In the genomic region with DNA sequence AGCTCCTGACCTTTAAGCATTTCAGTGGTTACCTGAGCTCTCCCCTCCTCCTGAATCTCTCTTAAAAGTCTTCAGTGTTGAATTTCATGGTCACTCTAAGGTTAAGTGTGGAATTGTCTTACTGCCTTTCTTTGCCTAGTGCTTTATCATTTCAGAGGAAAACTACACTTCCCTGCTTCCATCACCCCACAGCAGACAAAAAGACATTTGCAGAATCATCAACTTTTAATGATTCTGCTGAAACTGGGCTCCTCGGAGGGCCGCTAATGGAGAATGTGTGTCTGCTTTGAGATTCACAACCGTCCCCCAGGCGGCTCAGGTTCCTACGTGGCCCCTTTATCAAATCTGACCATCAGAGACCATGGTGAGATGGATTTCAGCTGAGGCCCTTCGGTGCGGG, we compare ENCODE assay signal across 26 cellular contexts.
"Had no signal": no experiment of that assay in that cellular context is flagged by ENCODE, and none has a peak within 500 bp of the region (broad histone marks: within the 10 kb centered on the region; RNA-seq: fewer than 3 reads in every experiment).

No MANE protein-coding gene starts in this region.

- H3K4me1 Mint-ChIP-seq: activated naive CD8-positive, alpha-beta T cell treated with anti-CD3 and anti-CD28 coated beads, Interleukin-2, amount 10 ng/mL, durations not matched to agents 7 days and 5 days had no signal

- H3K4me2 ChIP-seq: SK-N-SH had no signal

- H3K4me1 ChIP-seq: breast epithelium, Peyer's patch had no signal

- H3K27ac Mint-ChIP-seq: activated CD8-positive, alpha-beta T cell treated with anti-CD3 and anti-CD28 coated beads for 36 hours; activated naive CD8-positive, alpha-beta T cell treated with anti-CD3 and anti-CD28 coated beads, Interleukin-2, amount 10 ng/mL, durations not matched to agents 7 days and 5 days; T-helper 2 cell treated with Interferon-gamma antibody and Interleukin-4, amounts not matched to agents 5 μg/mL and 100 μg/mL, for 36 hours had no signal

- H3K36me3 Mint-ChIP-seq: activated naive CD8-positive, alpha-beta T cell treated with anti-CD3 and anti-CD28 coated beads, Interleukin-2, amount 10 ng/mL, durations not matched to agents 7 days and 5 days had no signal

- H3K27me3 ChIP-seq: adrenal gland, breast epithelium, Peyer's patch, SJCRH30 had no signal

- H3K9me3 ChIP-seq: adrenal gland, breast epithelium, Peyer's patch, SJCRH30, SK-N-SH had no signal

- H3K27me3 Mint-ChIP-seq: activated CD8-positive, alpha-beta T cell treated with anti-CD3 and anti-CD28 coated beads for 36 hours had no signal

- H3K36me3 ChIP-seq: adrenal gland, breast epithelium, Peyer's patch, SJCRH30 had no signal

- H3K9ac ChIP-seq: SK-N-SH had no signal

- DNase-seq: activated CD4-positive, alpha-beta T cell treated with anti-CD3 and anti-CD28 coated beads for 4 hours; activated CD8-positive, alpha-beta memory T cell treated with anti-CD3 and anti-CD28 coated beads, Interleukin-2, amount 50 U/mL, for 4 hours; activated CD8-positive, alpha-beta T cell treated with anti-CD3 and anti-CD28 coated beads for 36 hours; activated naive CD4-positive, alpha-beta T cell treated with anti-CD3 and anti-CD28 coated beads, Interleukin-2, amount 50 U/mL, for 16 hours; activated naive CD8-positive, alpha-beta T cell treated with anti-CD3 and anti-CD28 coated beads, Interleukin-2, amount 10 ng/mL, durations not matched to agents 7 days and 5 days; activated T-cell treated with anti-CD3 and anti-CD28 coated beads, Interleukin-2, amount 50 U/mL, for 1 hour; adrenal gland; anterior cingulate cortex; caudate nucleus; Karpas-422; MM.1S; NCI-H1105; NCI-H1436; NCI-H1694 treated with DMSO at 0.1 percent for 48 hours; NCI-H2029 treated with DMSO at 0.1 percent for 48 hours; NCI-H446; NCI-H524; Peyer's patch; Right ventricle myocardium superior; SJCRH30; SK-N-SH; T-helper 1 cell had no signal

- H3K4me3 ChIP-seq: adrenal gland, breast epithelium, Peyer's patch, SJCRH30 had no signal

- H3K4me3 Mint-ChIP-seq: activated CD8-positive, alpha-beta T cell treated with anti-CD3 and anti-CD28 coated beads for 36 hours; activated naive CD8-positive, alpha-beta T cell treated with anti-CD3 and anti-CD28 coated beads, Interleukin-2, amount 10 ng/mL, durations not matched to agents 7 days and 5 days; T-helper 2 cell treated with Interferon-gamma antibody and Interleukin-4, amounts not matched to agents 5 μg/mL and 100 μg/mL, for 36 hours had no signal

- ATAC-seq: activated CD4-positive, CD25-positive, alpha-beta regulatory T cell treated with anti-CD3 and anti-CD28 coated beads, Interleukin-2, amount 50 U/mL, for 24 hours; activated CD8-positive, alpha-beta T cell treated with anti-CD3 and anti-CD28 coated beads for 36 hours had no signal

- H3K27ac ChIP-seq: adrenal gland, breast epithelium, Peyer's patch, RWPE1, SJCRH30 had no signal
